ENCODE assay signal across 20 cellular contexts in genomic region chr10:96947036-96947435, GRCh38.
"Had no signal": no experiment of that assay in that cellular context is flagged by ENCODE, and none has a peak within 500 bp of the region (broad histone marks: within the 10 kb centered on the region; RNA-seq: fewer than 3 reads in every experiment).

No MANE protein-coding gene starts in this region.

- H3K9me3 ChIP-seq: MG63, Peyer's patch had no signal

- H3K27me3 Mint-ChIP-seq: activated CD8-positive, alpha-beta T cell treated with anti-CD3 and anti-CD28 coated beads for 36 hours; activated naive CD4-positive, alpha-beta T cell treated with anti-CD3 and anti-CD28 coated beads, Interleukin-2, amount 10 ng/mL, durations not matched to agents 7 days and 5 days; activated naive CD8-positive, alpha-beta T cell treated with anti-CD3 and anti-CD28 coated beads for 36 hours had no signal

- H3K27me3 ChIP-seq: brain microvascular endothelial cell, MG63, Peyer's patch had no signal

- H3K4me3 Mint-ChIP-seq: activated CD8-positive, alpha-beta T cell treated with anti-CD3 and anti-CD28 coated beads for 36 hours; activated naive CD4-positive, alpha-beta T cell treated with anti-CD3 and anti-CD28 coated beads, Interleukin-2, amount 10 ng/mL, durations not matched to agents 7 days and 5 days; activated naive CD8-positive, alpha-beta T cell treated with anti-CD3 and anti-CD28 coated beads for 36 hours; activated T-cell treated with anti-CD3 and anti-CD28 coated beads, Interleukin-2, amount 50 U/mL, for 72 hours; T-helper 1 cell treated with Interleukin-12 subunit alpha and Interleukin-12 subunit beta and Interleukin-4 antibody, amounts not matched to agents 30 μg/mL and 1 μg/mL, for 36 hours had no signal

- DNase-seq: activated CD4-positive, alpha-beta T cell treated with anti-CD3 and anti-CD28 coated beads for 4 hours; activated CD8-positive, alpha-beta memory T cell treated with anti-CD3 and anti-CD28 coated beads, Interleukin-2, amount 50 U/mL, for 4 hours; activated CD8-positive, alpha-beta T cell treated with anti-CD3 and anti-CD28 coated beads for 36 hours; activated gamma-delta T cell treated with Interleukin-2 at 50 U/mL for 16 hours; activated naive CD4-positive, alpha-beta T cell treated with anti-CD3 and anti-CD28 coated beads, Interleukin-2, amount 10 ng/mL, durations not matched to agents 7 days and 5 days; activated naive CD8-positive, alpha-beta T cell treated with anti-CD3 and anti-CD28 coated beads for 36 hours; activated T-cell treated with anti-CD3 and anti-CD28 coated beads, Interleukin-2, amount 50 U/mL, for 72 hours; brain microvascular endothelial cell; MG63; MV-4-11; NCI-H1105; NCI-H1694 treated with DMSO at 0.1 percent for 48 hours; NCI-H2029 treated with DMSO at 0.1 percent for 48 hours; NCI-H510A treated with DMSO at 0.1 percent for 48 hours; Peyer's patch; SHP77 treated with DMSO at 0.1 percent for 48 hours had no signal

- ATAC-seq: activated CD4-positive, CD25-positive, alpha-beta regulatory T cell treated with anti-CD3 and anti-CD28 coated beads, Interleukin-2, amount 50 U/mL, for 24 hours; activated CD8-positive, alpha-beta T cell treated with anti-CD3 and anti-CD28 coated beads for 36 hours; activated T-cell treated with anti-CD3 and anti-CD28 coated beads, Interleukin-2, amount 50 U/mL, for 72 hours had no signal

- H3K9me3 Mint-ChIP-seq: activated CD8-positive, alpha-beta T cell treated with anti-CD3 and anti-CD28 coated beads for 36 hours; activated naive CD4-positive, alpha-beta T cell treated with anti-CD3 and anti-CD28 coated beads, Interleukin-2, amount 10 ng/mL, durations not matched to agents 7 days and 5 days; activated naive CD8-positive, alpha-beta T cell treated with anti-CD3 and anti-CD28 coated beads for 36 hours; activated T-cell treated with anti-CD3 and anti-CD28 coated beads, Interleukin-2, amount 50 U/mL, for 72 hours; activated T-helper 2 cell treated with anti-CD3 and anti-CD28 coated beads, Interferon-gamma antibody, Interleukin-2, Interleukin-4, amounts not matched to agents 10 μg/mL and 5 μg/mL and 100 μg/mL, durations not matched to agents 14 hours and 24 hours and 36 hours; T-helper 1 cell treated with Interleukin-12 subunit alpha and Interleukin-12 subunit beta and Interleukin-4 antibody, amounts not matched to agents 30 μg/mL and 1 μg/mL, for 36 hours had no signal

- H3K27ac Mint-ChIP-seq: activated CD8-positive, alpha-beta T cell treated with anti-CD3 and anti-CD28 coated beads for 36 hours; activated naive CD4-positive, alpha-beta T cell treated with anti-CD3 and anti-CD28 coated beads, Interleukin-2, amount 10 ng/mL, durations not matched to agents 7 days and 5 days; activated naive CD8-positive, alpha-beta T cell treated with anti-CD3 and anti-CD28 coated beads for 36 hours; activated T-helper 2 cell treated with anti-CD3 and anti-CD28 coated beads, Interferon-gamma antibody, Interleukin-2, Interleukin-4, amounts not matched to agents 10 μg/mL and 5 μg/mL and 100 μg/mL, durations not matched to agents 14 hours and 24 hours and 36 hours; T-helper 1 cell treated with Interleukin-12 subunit alpha and Interleukin-12 subunit beta and Interleukin-4 antibody, amounts not matched to agents 30 μg/mL and 1 μg/mL, for 36 hours had no signal

- H3K4me3 ChIP-seq: MG63, Peyer's patch had no signal

- H3K4me1 ChIP-seq: Peyer's patch had no signal

- H3K27ac ChIP-seq: brain microvascular endothelial cell, Peyer's patch, RWPE1 had no signal
